13 cellular contexts compared by ENCODE assay signal in genomic region chr20:37430778-37431460, GRCh38.
"Had no signal": no experiment of that assay in that cellular context is flagged by ENCODE, and none has a peak within 500 bp of the region (broad histone marks: within the 10 kb centered on the region; RNA-seq: fewer than 3 reads in every experiment).

No MANE protein-coding gene starts in this region.

- ATAC-seq: gastroesophageal sphincter, heart right ventricle, left cardiac atrium, lower lobe of right lung, sciatic nerve had no signal

- H3K36me3 ChIP-seq: gastroesophageal sphincter, heart right ventricle, lower lobe of right lung, suprapubic skin, upper lobe of right lung had no signal

- H3K27me3 Mint-ChIP-seq: stimulated activated naive CD8-positive, alpha-beta T cell treated with anti-CD3 and anti-CD28 coated beads, Interleukin-15, Interleukin-2, amounts not matched to agents 100 ng/mL and 50 ng/mL, for 24 hours had no signal

- H3K27ac Mint-ChIP-seq: mesothelial cell of epicardium; stimulated activated naive CD8-positive, alpha-beta T cell treated with anti-CD3 and anti-CD28 coated beads, Interleukin-15, Interleukin-2, amounts not matched to agents 100 ng/mL and 50 ng/mL, for 24 hours had no signal

- H3K9me3 ChIP-seq: heart right ventricle, lower lobe of right lung, suprapubic skin, upper lobe of right lung had no signal

- H3K4me1 Mint-ChIP-seq: mesothelial cell of epicardium had no signal

- DNase-seq: activated CD4-positive, alpha-beta T cell treated with anti-CD3 and anti-CD28 coated beads for 1 hour; activated CD4-positive, alpha-beta T cell treated with anti-CD3 and anti-CD28 coated beads, Interleukin-2, amount 50 U/mL, for 48 hours; activated naive CD4-positive, alpha-beta T cell treated with anti-CD3 and anti-CD28 coated beads, Interleukin-2, amount 50 U/mL, for 16 hours; heart right ventricle; left cardiac atrium; lower lobe of right lung; upper lobe of right lung had no signal

- H3K4me3 Mint-ChIP-seq: mesothelial cell of epicardium; stimulated activated naive CD8-positive, alpha-beta T cell treated with anti-CD3 and anti-CD28 coated beads, Interleukin-15, Interleukin-2, amounts not matched to agents 100 ng/mL and 50 ng/mL, for 24 hours had no signal

- H3K4me1 ChIP-seq: gastroesophageal sphincter, heart right ventricle, lower lobe of right lung, suprapubic skin, upper lobe of right lung had no signal

- H3K4me3 ChIP-seq: gastroesophageal sphincter, heart right ventricle, lower lobe of right lung, suprapubic skin, upper lobe of right lung had no signal

- H3K36me3 Mint-ChIP-seq: mesothelial cell of epicardium had no signal

- H3K27me3 ChIP-seq: gastroesophageal sphincter had no signal

- H3K27ac ChIP-seq: gastroesophageal sphincter, heart right ventricle, lower lobe of right lung, suprapubic skin, upper lobe of right lung, VCaP had no signal

- H3K9me3 Mint-ChIP-seq: mesothelial cell of epicardium; stimulated activated naive CD8-positive, alpha-beta T cell treated with anti-CD3 and anti-CD28 coated beads, Interleukin-15, Interleukin-2, amounts not matched to agents 100 ng/mL and 50 ng/mL, for 24 hours had no signal
